In the genomic region with DNA sequence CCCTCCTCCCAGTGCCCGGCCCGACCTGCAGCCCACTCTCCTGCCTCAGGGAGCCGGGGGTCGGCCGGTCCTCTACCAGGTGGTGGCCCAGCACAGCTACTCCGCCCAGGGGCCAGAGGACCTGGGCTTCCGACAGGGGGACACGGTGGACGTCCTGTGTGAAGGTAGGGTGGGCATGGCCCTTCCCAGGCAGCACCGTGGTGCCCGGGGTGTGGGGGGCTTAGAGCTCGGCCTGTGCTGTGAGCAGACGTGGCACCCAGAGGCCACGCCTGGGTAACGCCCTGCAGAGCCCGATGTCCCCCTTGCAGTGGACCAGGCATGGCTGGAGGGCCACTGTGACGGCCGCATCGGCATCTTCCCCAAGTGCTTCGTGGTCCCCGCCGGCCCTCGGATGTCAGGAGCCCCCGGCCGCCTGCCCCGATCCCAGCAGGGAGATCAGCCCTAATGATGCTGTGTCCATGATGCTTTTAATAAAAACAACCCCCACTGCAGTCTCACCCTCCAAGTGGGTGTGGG, we compare ENCODE assay signal across 23 cellular contexts. TPM values are rescaled to one million over a fixed set of nuclear protein-coding genes. Genes with fewer than 3 reads are reported as not detected.
DNase-seq lines count a peak whose midpoint lies in the region; ATAC-seq and TF ChIP-seq lines count a peak whose summit lies in the region.
"Had no signal": no experiment of that assay in that cellular context is flagged by ENCODE, and none has a peak within 500 bp of the region (broad histone marks: within the 10 kb centered on the region; RNA-seq: fewer than 3 reads in every experiment).

No MANE protein-coding gene starts in this region.

- H3K4me3 ChIP-seq in BE2C (ENCODE audit: low read depth, low read length) (no peak overlapping the region), left ventricle myocardium inferior (no peak overlapping the region), psoas muscle (no peak overlapping the region)
- H3K4me3 ChIP-seq in BLaER1 treated with 17β-estradiol and CSF1 and Interleukin-3, amounts not matched to agents 10 nM and 100 nM = no peak overlapping the region
- H3K4me3 ChIP-seq: Peyer's patch had no signal

- TF ChIP-seq CTCF in BE2C (IDR thresholded peaks at IDR 0.05; ENCODE audit: low read depth, low read length) = no peak
- TF ChIP-seq CTCF in left ventricle myocardium inferior (IDR thresholded peaks at IDR 0.05; ENCODE audit: borderline replicate concordance) = no peak
- no peak for TF ChIP-seq CTCF in psoas muscle (IDR thresholded peaks at IDR 0.05)

- intact Hi-C loops in left ventricle myocardium inferior (cut with micrococcal nuclease) (no loop called here), psoas muscle (cut with DNase I) (no loop called here)

- H3K9ac ChIP-seq in BLaER1 treated with 17β-estradiol and CSF1 and Interleukin-3, amounts not matched to agents 10 nM and 100 nM = peak overlapping the region in 2 of 11 experiments; percentile 9 to 24; a peak in 1 of 22 replicates

- 80 to 91% (median 82%) methylated on average over 20 to 26 of the region's 26 CpGs for WGBS in psoas muscle, 3 donors

- H3K4me1 ChIP-seq in BE2C = peaks cover 9% of the 10 kb centered on the region
- H3K4me1 ChIP-seq in BLaER1 treated with 17β-estradiol and CSF1 and Interleukin-3, amounts not matched to agents 10 nM and 100 nM = peaks cover 52 to 95% (median 82%) of the 10 kb centered on the region in 10 experiments
- peaks cover 3% of the 10 kb centered on the region for H3K4me1 ChIP-seq in left ventricle myocardium inferior
- peaks cover 5% of the 10 kb centered on the region for H3K4me1 ChIP-seq in psoas muscle

- H3K36me3 ChIP-seq in BE2C (no peaks in the 10 kb centered on the region), left ventricle myocardium inferior (no peaks in the 10 kb centered on the region), psoas muscle (ENCODE audit: insufficient read depth in 1 of 2, low read depth in 1 of 2) (no peaks in the 10 kb centered on the region)
- H3K36me3 ChIP-seq in BLaER1 treated with 17β-estradiol and CSF1 and Interleukin-3, amounts not matched to agents 10 nM and 100 nM = no peaks in the 10 kb centered on the region
- H3K36me3 ChIP-seq: Peyer's patch had no signal

- H3K27me3 ChIP-seq in BE2C (no peaks in the 10 kb centered on the region), left ventricle myocardium inferior (ENCODE audit: low read depth) (peaks cover 5% of the 10 kb centered on the region), psoas muscle (ENCODE audit: insufficient read depth in 3 of 3, low read length in 2 of 3) (peaks cover 0 to 19% (median 0%) of the 10 kb centered on the region in 3 donors)
- H3K27me3 ChIP-seq in BLaER1 treated with 17β-estradiol and CSF1 and Interleukin-3, amounts not matched to agents 10 nM and 100 nM = peaks cover 0 to 52% (median 10%) of the 10 kb centered on the region in 11 experiments; a peak in 13 of 22 replicates
- H3K27me3 ChIP-seq: Peyer's patch had no signal

- H4K20me1 ChIP-seq in BLaER1 treated with 17β-estradiol and CSF1 and Interleukin-3, amounts not matched to agents 10 nM and 100 nM = peaks cover 0 to 64% (median 15%) of the 10 kb centered on the region in 11 experiments; a peak in 13 of 22 replicates

- ATAC-seq in psoas muscle (no peak), HG03095 (IDR thresholded peaks at IDR 0.05; ENCODE audit: unreplicated experiment) (no peak)

- H3K9me3 ChIP-seq in BE2C (no peaks in the 10 kb centered on the region), left ventricle myocardium inferior (replicated peaks) (no peaks in the 10 kb centered on the region), psoas muscle (no peaks in the 10 kb centered on the region)
- no peaks in the 10 kb centered on the region for H3K9me3 ChIP-seq in BLaER1 treated with 17β-estradiol and CSF1 and Interleukin-3, amounts not matched to agents 10 nM and 100 nM (replicated peaks in 1 of 11)
- H3K9me3 ChIP-seq: Peyer's patch had no signal

- DNase-seq in BE2C (peak; percentile 10), left ventricle myocardium inferior (peak; percentile 11), psoas muscle (peak; percentile 7 to 53), GF-D8 (lab: John Stamatoyannopoulos, UW) (no peak), DMS153 treated with DMSO at 0.1 percent for 48 hours (lab: John Stamatoyannopoulos, UW; ENCODE audit: unreplicated experiment) (no peak)
- DNase-seq: ACHN, DMS79, HFFc6, Karpas-422, MV-4-11, NCI-H1105 treated with DMSO at 0.1 percent for 48 hours, NCI-H2081, NCI-H2171, NCI-H345, NCI-H524, NCI-H82 had no signal

- H3K4me2 ChIP-seq in BLaER1 treated with 17β-estradiol and CSF1 and Interleukin-3, amounts not matched to agents 10 nM and 100 nM = peak overlapping the region in 9 of 11 experiments; percentile 26 to 94 (median 86); a peak in 17 of 22 replicates

- H3K27ac ChIP-seq in BLaER1 treated with 17β-estradiol and CSF1 and Interleukin-3, amounts not matched to agents 10 nM and 100 nM = no peak overlapping the region
- H3K27ac ChIP-seq in left ventricle myocardium inferior (replicated peaks) = no peak overlapping the region
- no peak overlapping the region for H3K27ac ChIP-seq in psoas muscle
- H3K27ac ChIP-seq: C4-2B, Peyer's patch had no signal

RNA-seq across cellular contexts. Expression of a gene that starts 7.2 kb away (rescaled TPM):
- polyA plus RNA-seq in BE2C (2012; ENCODE audit: insufficient read depth, insufficient read length, low read depth) = 0.20 TPM
- total RNA-seq in left ventricle myocardium inferior = not detected
- total RNA-seq in psoas muscle = not detected
- polyA plus RNA-seq in psoas muscle = under 1 TPM in 1 of 3 donors, not detected in 2; 0.01 TPM
- total RNA-seq: HFFc6, M059J, SK-MEL-5 had no signal
- polyA plus RNA-seq: IgD-negative memory B cell had no signal

RNA-seq across cellular contexts. Expression of a gene that starts 10.8 kb away (rescaled TPM):
- not detected for polyA plus RNA-seq in BE2C (2012; ENCODE audit: insufficient read depth, insufficient read length, low read depth)
- total RNA-seq in left ventricle myocardium inferior (2.0 TPM), psoas muscle (1 to 10 TPM in 3 of 4 donors, under 1 TPM in 1; 0.62 to 5.1 (median 2.5) TPM)
- polyA plus RNA-seq in psoas muscle = 1 to 10 TPM in 1 of 3 donors, under 1 TPM in 2; 0.43 to 1.0 (median 0.83) TPM
- total RNA-seq: M059J had no signal

RNA-seq across cellular contexts. Expression of a gene that starts 11.0 kb away (rescaled TPM):
- 22.0 TPM for polyA plus RNA-seq in BE2C (2012; ENCODE audit: insufficient read depth, insufficient read length, low read depth)
- 9.2 TPM for total RNA-seq in left ventricle myocardium inferior
- 10 to 100 TPM in 2 of 4 donors, 1 to 10 TPM in 2; 6.7 to 11.2 (median 9.7) TPM for total RNA-seq in psoas muscle
- polyA plus RNA-seq in psoas muscle = 1 to 10 TPM; 5.7 to 9.9 (median 7.2) TPM

RNA-seq across cellular contexts. Expression of a gene that starts 25.2 kb away (rescaled TPM):
- polyA plus RNA-seq in BE2C (2012; ENCODE audit: insufficient read depth, insufficient read length, low read depth) = 457 TPM
- total RNA-seq in left ventricle myocardium inferior (9.8 TPM), psoas muscle (10 to 100 TPM in 1 of 4 donors, 1 to 10 TPM in 3; 4.8 to 11.2 (median 6.4) TPM)
- 10 to 100 TPM in 1 of 3 donors, 1 to 10 TPM in 2; 4.9 to 11.0 (median 5.7) TPM for polyA plus RNA-seq in psoas muscle

Comparison
In these comparisons a context has a peak if more than half of its experiments do, and no peak if none do; other contexts are left out.
1. DNase-seq: peak in BE2C (single experiment), left ventricle myocardium inferior (single experiment) and psoas muscle (2 of 2); none in GF-D8 (single experiment) and DMS153 treated with DMSO at 0.1 percent for 48 hours (single experiment).